In genomic region chr20:61549865-61550264, GRCh38 we compare ENCODE assay signal across 7 cellular contexts.
"Had no signal": no experiment of that assay in that cellular context is flagged by ENCODE, and none has a peak within 500 bp of the region (broad histone marks: within the 10 kb centered on the region; RNA-seq: fewer than 3 reads in every experiment).

No MANE protein-coding gene starts in this region.

- H3K4me3 ChIP-seq: GM23338 had no signal

- H3K4me2 ChIP-seq: GM23338 had no signal

- H2AFZ ChIP-seq: GM23338 had no signal

- FAIRE-seq: H1, H54, HepG2 had no signal

- DNase-seq: H9, HCEC 1CT, KBM-7 had no signal
